ENCODE assay signal across 13 cellular contexts in the genomic region with DNA sequence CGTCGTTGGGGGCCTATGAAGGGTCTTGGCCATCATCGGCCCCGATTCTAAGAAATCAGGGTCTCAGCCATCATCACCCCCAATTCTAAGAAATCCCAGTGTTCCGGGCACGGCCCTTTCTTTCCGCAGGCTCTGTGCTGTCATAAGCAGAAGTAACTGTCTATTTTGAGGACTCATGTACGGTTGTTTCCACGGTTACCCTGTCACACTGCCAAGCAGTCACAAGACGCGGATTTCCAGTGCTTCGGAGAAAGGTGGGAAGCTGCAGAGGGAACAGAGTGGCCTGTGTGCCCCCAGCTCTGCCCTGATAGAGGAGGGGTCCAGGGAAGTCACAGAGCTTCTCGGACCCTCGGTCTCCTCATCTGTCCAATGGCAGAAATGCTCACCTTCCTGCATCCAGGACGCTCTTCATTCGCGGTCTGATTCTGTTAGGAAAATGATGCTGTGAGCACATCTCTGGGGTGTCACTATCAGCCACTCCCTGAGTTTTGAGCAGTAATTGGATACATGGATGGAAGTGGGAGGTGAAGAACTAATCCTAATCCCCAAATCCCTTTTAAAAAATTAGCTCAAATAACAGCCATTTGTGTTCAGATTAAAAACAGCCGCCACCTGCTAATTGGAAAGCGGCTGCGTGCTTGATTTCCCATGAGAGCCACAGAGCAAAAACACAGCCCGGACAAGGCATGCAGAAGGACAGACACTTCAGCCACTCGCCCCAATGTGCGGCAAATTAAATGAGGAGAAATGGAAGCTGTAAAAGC.
A peak's percentile ranks its signal among the peaks of the same experiment; 100 is the strongest.
DNase-seq lines count a peak whose midpoint lies in the region; ATAC-seq and TF ChIP-seq lines count a peak whose summit lies in the region.
"Had no signal": no experiment of that assay in that cellular context is flagged by ENCODE, and none has a peak within 500 bp of the region (broad histone marks: within the 10 kb centered on the region; RNA-seq: fewer than 3 reads in every experiment).

No MANE protein-coding gene starts in this region.

- H3K4me1 ChIP-seq in mucosa of descending colon (ENCODE audit: low read depth) = no peaks in the 10 kb centered on the region

- peak; percentile 40 for DNase-seq in DMS79 treated with DMSO at 0.1 percent for 48 hours (lab: John Stamatoyannopoulos, UW)
- peak; percentile 56 for DNase-seq in NCI-H2196 (lab: John Stamatoyannopoulos, UW; ENCODE audit: unreplicated experiment)
- peak; percentile 88 for DNase-seq in cerebellar cortex (ENCODE audit: low spot score)
- DNase-seq in mucosa of descending colon = peak in 2 of 3 donors; percentile 1 to 36
- DNase-seq in stimulated activated naive CD8-positive, alpha-beta T cell treated with anti-CD3 and anti-CD28 coated beads, Interleukin-15, Interleukin-2, amounts not matched to agents 100 U/mL and 50 U/mL, for 24 hours = no peak
- DNase-seq in activated gamma-delta T cell (lab: John Stamatoyannopoulos, UW) = no peak
- DNase-seq in osteocyte (ENCODE audit: extremely low spot score, unreplicated experiment) = no peak
- DNase-seq: activated naive CD4-positive, alpha-beta T cell treated with anti-CD3 and anti-CD28 coated beads, Interleukin-2, amount 50 U/mL, for 16 hours; DND-41; GOT3; mammary epithelial cell had no signal

- TF ChIP-seq CTCF in mucosa of descending colon (IDR thresholded peaks at IDR 0.05) (no peak), osteocyte (IDR thresholded peaks at IDR 0.05) (no peak)

- H3K4me3 ChIP-seq in mucosa of descending colon = no peak overlapping the region

- ATAC-seq in mucosa of descending colon (no peak), HG03025 (IDR thresholded peaks at IDR 0.05; ENCODE audit: low FRiP score, unreplicated experiment) (no peak)
- ATAC-seq in stimulated activated naive CD8-positive, alpha-beta T cell treated with anti-CD3 and anti-CD28 coated beads, Interleukin-15, Interleukin-2, amounts not matched to agents 100 U/mL and 50 U/mL, for 24 hours = no peak
- ATAC-seq: stimulated activated memory B cell treated with anti-CD40 and anti-IgM and Interleukin-4, amounts not matched to agents 10 μg/mL and 1 μg/mL and 100 μg/mL, for 72 hours had no signal

- no peaks in the 10 kb centered on the region for H3K4me1 Mint-ChIP-seq in osteocyte (ENCODE audit: unreplicated experiment)

- H3K9me3 ChIP-seq in mucosa of descending colon = no peaks in the 10 kb centered on the region

- H3K36me3 Mint-ChIP-seq in osteocyte (ENCODE audit: unreplicated experiment) = no peaks in the 10 kb centered on the region
- H3K36me3 Mint-ChIP-seq: stimulated activated memory B cell treated with anti-CD40 and anti-IgM and Interleukin-4, amounts not matched to agents 10 μg/mL and 1 μg/mL and 100 μg/mL, for 72 hours had no signal

- intact Hi-C loops in mucosa of descending colon (cut with DNase I, micrococcal nuclease) = no loop called here

- peaks cover 24% of the 10 kb centered on the region for H3K27me3 Mint-ChIP-seq in osteocyte (ENCODE audit: unreplicated experiment)

- H3K9me3 Mint-ChIP-seq in osteocyte (ENCODE audit: unreplicated experiment) = no peaks in the 10 kb centered on the region

- no peak overlapping the region for H3K4me3 Mint-ChIP-seq in osteocyte (ENCODE audit: unreplicated experiment)
- H3K4me3 Mint-ChIP-seq: stimulated activated memory B cell treated with anti-CD40 and anti-IgM and Interleukin-4, amounts not matched to agents 10 μg/mL and 1 μg/mL and 100 μg/mL, for 72 hours had no signal

- no peak overlapping the region for H3K27ac Mint-ChIP-seq in osteocyte (ENCODE audit: unreplicated experiment)
- H3K27ac Mint-ChIP-seq: stimulated activated memory B cell treated with anti-CD40 and anti-IgM and Interleukin-4, amounts not matched to agents 10 μg/mL and 1 μg/mL and 100 μg/mL, for 72 hours had no signal

- H3K36me3 ChIP-seq in mucosa of descending colon (ENCODE audit: low read depth) = no peaks in the 10 kb centered on the region

Comparison
In these comparisons a context has a peak if more than half of its experiments do, and no peak if none do; other contexts are left out.
1. DNase-seq: peak in DMS79 treated with DMSO at 0.1 percent for 48 hours (single experiment), NCI-H2196 (single experiment), cerebellar cortex (single experiment) and mucosa of descending colon (2 of 3); none in stimulated activated naive CD8-positive, alpha-beta T cell treated with anti-CD3 and anti-CD28 coated beads, Interleukin-15, Interleukin-2, amounts not matched to agents 100 U/mL and 50 U/mL, for 24 hours (single experiment), activated gamma-delta T cell (single experiment) and osteocyte (single experiment).